8 cellular contexts compared by ENCODE assay signal in genomic region chr11:74397531-74398243, GRCh38. TPM values are rescaled to one million over a fixed set of nuclear protein-coding genes. Genes with fewer than 3 reads are reported as not detected.
DNase-seq lines count a peak whose midpoint lies in the region; ATAC-seq and TF ChIP-seq lines count a peak whose summit lies in the region.

No MANE protein-coding gene starts in this region.

- intact Hi-C loops in esophagus muscularis mucosa (cut with DNase I) (loop anchor here (10.0 kb wide), 1 partner anchor 347 kb away; the partner anchor contains the start of gene RNF169), upper lobe of right lung (cut with DNase I) (no loop called here)

- H3K4me1 Mint-ChIP-seq in naive thymus-derived CD8-positive, alpha-beta T cell: peaks cover 10 to 25% (median 21%) of the 10 kb centered on the region in 4 donors

- TF ChIP-seq POLR2A in esophagus muscularis mucosa (IDR thresholded peaks at IDR 0.05; ENCODE audit: low read depth): no peak

- H3K27me3 ChIP-seq in esophagus muscularis mucosa (no peaks in the 10 kb centered on the region), upper lobe of right lung (no peaks in the 10 kb centered on the region)

- no peaks in the 10 kb centered on the region for H3K36me3 Mint-ChIP-seq in naive thymus-derived CD8-positive, alpha-beta T cell

- ATAC-seq in HG03159 (IDR thresholded peaks at IDR 0.05; ENCODE audit: unreplicated experiment) (peak; percentile 5), upper lobe of right lung (peak; percentile 29), GM21367 (IDR thresholded peaks at IDR 0.05; ENCODE audit: unreplicated experiment) (no peak)
- peak; percentile 43 to 44 for ATAC-seq in naive thymus-derived CD8-positive, alpha-beta T cell

- H3K27ac ChIP-seq in esophagus muscularis mucosa (replicated peaks in 1 of 4): peak overlapping the region; percentile 89 to 95 (median 91)
- H3K27ac ChIP-seq in upper lobe of right lung: peak overlapping the region; percentile 91

- TF ChIP-seq CTCF in esophagus muscularis mucosa (IDR thresholded peaks at IDR 0.05): peak in 2 of 3 experiments; percentile 11 to 24
- no peak for TF ChIP-seq CTCF in upper lobe of right lung (IDR thresholded peaks at IDR 0.05)

- no peaks in the 10 kb centered on the region for H3K36me3 ChIP-seq in esophagus muscularis mucosa
- H3K36me3 ChIP-seq in upper lobe of right lung: no peaks in the 10 kb centered on the region

- peak overlapping the region; percentile 93 to 100 (median 99) for H3K4me3 Mint-ChIP-seq in naive thymus-derived CD8-positive, alpha-beta T cell

- H3K27ac Mint-ChIP-seq in naive thymus-derived CD8-positive, alpha-beta T cell: peak overlapping the region; percentile 71 to 95 (median 92)

- DNase-seq in NCI-H774 (lab: John Stamatoyannopoulos, UW) (peak; percentile 21), esophagus muscularis mucosa (ENCODE audit: extremely low spot score) (no peak), upper lobe of right lung (peak; percentile 74)
- DNase-seq in activated CD4-positive, alpha-beta T cell treated with anti-CD3 and anti-CD28 coated beads, Interleukin-2, amount 50 U/mL, for 4 hours: peak; percentile 9 to 17
- DNase-seq in naive thymus-derived CD8-positive, alpha-beta T cell: peak in 9 of 10 donors; percentile 27 to 60 (median 41)

- peaks cover 4 to 14% (median 7%) of the 10 kb centered on the region in 4 donors for H3K4me1 ChIP-seq in esophagus muscularis mucosa
- H3K4me1 ChIP-seq in upper lobe of right lung: peaks cover 4% of the 10 kb centered on the region

- H3K27me3 Mint-ChIP-seq in naive thymus-derived CD8-positive, alpha-beta T cell: no peaks in the 10 kb centered on the region

- under 1% methylated on average over 23 of the region's 34 CpGs for WGBS in esophagus muscularis mucosa

- no peaks in the 10 kb centered on the region for H3K9me3 Mint-ChIP-seq in naive thymus-derived CD8-positive, alpha-beta T cell

- TF ChIP-seq EP300 in esophagus muscularis mucosa (IDR thresholded peaks at IDR 0.05): no peak

- H3K4me3 ChIP-seq in GM08714 (ENCODE audit: low read length) (peak overlapping the region; percentile 87), esophagus muscularis mucosa (peak overlapping the region; percentile 81 to 95 (median 88)), upper lobe of right lung (peak overlapping the region; percentile 92)

- H3K9me3 ChIP-seq in esophagus muscularis mucosa: no peaks in the 10 kb centered on the region
- H3K9me3 ChIP-seq in upper lobe of right lung: no peaks in the 10 kb centered on the region

- POLR2A ChIA-PET in naive thymus-derived CD8-positive, alpha-beta T cell (lab: Charles Lee): interaction anchor here (1.0 to 2.6 kb wide), 4 partner anchors 8 to 96 kb away, joined by 3 to 28 read pairs (median 8); partner anchors contain the start of gene LIPT2

RNA-seq across cellular contexts. Expression of gene PGM2L1, which starts 0.5 kb away (rescaled TPM):
- 1 to 10 TPM; 2.5 to 6.4 (median 5.8) TPM for total RNA-seq in esophagus muscularis mucosa
- 10 to 100 TPM; 11.0 to 11.5 TPM for total RNA-seq in naive thymus-derived CD8-positive, alpha-beta T cell
- polyA plus RNA-seq in naive thymus-derived CD8-positive, alpha-beta T cell: 1 to 10 TPM; 2.8 to 2.9 (median 2.9) TPM
- 5.1 TPM for total RNA-seq in upper lobe of right lung
